Comparison of ENCODE assay signal across 11 cellular contexts in the genomic region with DNA sequence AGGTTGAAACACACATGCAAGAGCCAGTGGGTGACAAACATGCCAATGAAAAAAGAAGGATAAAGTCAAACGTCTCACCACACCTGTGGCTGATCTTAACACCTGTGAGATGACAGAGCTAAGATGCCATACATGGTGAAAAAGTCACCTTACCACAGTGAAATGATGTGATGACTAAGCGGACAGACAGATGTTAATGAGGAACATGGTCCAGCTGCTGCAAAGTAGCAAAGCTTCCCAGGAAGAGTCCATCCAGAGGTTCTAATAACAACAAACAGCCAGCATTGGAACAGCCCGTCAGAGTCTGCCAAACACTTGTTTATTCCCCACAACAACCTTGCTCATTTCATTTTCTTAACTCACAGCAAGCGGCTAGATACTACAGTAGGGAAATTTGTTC. TPM values are rescaled to one million over a fixed set of nuclear protein-coding genes. Genes with fewer than 3 reads are reported as not detected.
DNase-seq lines count a peak whose midpoint lies in the region; ATAC-seq and TF ChIP-seq lines count a peak whose summit lies in the region.
"Had no signal": no experiment of that assay in that cellular context is flagged by ENCODE, and none has a peak within 500 bp of the region (broad histone marks: within the 10 kb centered on the region; RNA-seq: fewer than 3 reads in every experiment).

No MANE protein-coding gene starts in this region.

- no peaks in the 10 kb centered on the region for H3K27me3 Mint-ChIP-seq in activated naive CD4-positive, alpha-beta T cell treated with anti-CD3 and anti-CD28 coated beads, Interleukin-2, amount 10 ng/mL, durations not matched to agents 7 days and 5 days

- H3K27ac ChIP-seq in VCaP: peak overlapping the region; percentile 91

- peaks cover 30% of the 10 kb centered on the region for H3K36me3 Mint-ChIP-seq in activated naive CD4-positive, alpha-beta T cell treated with anti-CD3 and anti-CD28 coated beads, Interleukin-2, amount 10 ng/mL, durations not matched to agents 7 days and 5 days
- H3K36me3 Mint-ChIP-seq in stimulated activated effector memory CD8-positive, alpha-beta T cell treated with anti-CD3 and anti-CD28 coated beads, Interleukin-12 subunit alpha, Interleukin-12 subunit beta, amount 100 ng/mL, for 72 hours: peaks cover 64% of the 10 kb centered on the region

- no peak for TF ChIP-seq CTCF in VCaP (conservative IDR thresholded peaks at IDR 0.05)

- H3K4me1 Mint-ChIP-seq in activated naive CD4-positive, alpha-beta T cell treated with anti-CD3 and anti-CD28 coated beads, Interleukin-2, amount 10 ng/mL, durations not matched to agents 7 days and 5 days: peaks cover 43% of the 10 kb centered on the region
- peaks cover 35% of the 10 kb centered on the region for H3K4me1 Mint-ChIP-seq in stimulated activated effector memory CD8-positive, alpha-beta T cell treated with anti-CD3 and anti-CD28 coated beads, Interleukin-12 subunit alpha, Interleukin-12 subunit beta, amount 100 ng/mL, for 72 hours

- no peaks in the 10 kb centered on the region for H3K9me3 Mint-ChIP-seq in activated naive CD4-positive, alpha-beta T cell treated with anti-CD3 and anti-CD28 coated beads, Interleukin-2, amount 10 ng/mL, durations not matched to agents 7 days and 5 days
- H3K9me3 Mint-ChIP-seq in stimulated activated effector memory CD8-positive, alpha-beta T cell treated with anti-CD3 and anti-CD28 coated beads, Interleukin-12 subunit alpha, Interleukin-12 subunit beta, amount 100 ng/mL, for 72 hours: no peaks in the 10 kb centered on the region

- CTCF ChIA-PET in activated naive CD4-positive, alpha-beta T cell treated with anti-CD3 and anti-CD28 coated beads, Interleukin-2, amount 10 ng/mL, durations not matched to agents 7 days and 5 days (lab: Charles Lee): interaction anchor here (1.0 to 1.5 kb wide), 2 partner anchors 28 to 630 kb away, joined by 3 read pairs; partner anchors contain the start of genes HIGD2A and NOP16

- H3K4me3 Mint-ChIP-seq in activated naive CD4-positive, alpha-beta T cell treated with anti-CD3 and anti-CD28 coated beads, Interleukin-2, amount 10 ng/mL, durations not matched to agents 7 days and 5 days: peak overlapping the region; percentile 69
- peak overlapping the region; percentile 90 for H3K4me3 Mint-ChIP-seq in stimulated activated effector memory CD8-positive, alpha-beta T cell treated with anti-CD3 and anti-CD28 coated beads, Interleukin-12 subunit alpha, Interleukin-12 subunit beta, amount 100 ng/mL, for 72 hours

- H3K27ac Mint-ChIP-seq in activated naive CD4-positive, alpha-beta T cell treated with anti-CD3 and anti-CD28 coated beads, Interleukin-2, amount 10 ng/mL, durations not matched to agents 7 days and 5 days: peak overlapping the region; percentile 54
- no peak overlapping the region for H3K27ac Mint-ChIP-seq in stimulated activated effector memory CD8-positive, alpha-beta T cell treated with anti-CD3 and anti-CD28 coated beads, Interleukin-12 subunit alpha, Interleukin-12 subunit beta, amount 100 ng/mL, for 72 hours

- no peak for ATAC-seq in stimulated activated effector memory CD8-positive, alpha-beta T cell treated with anti-CD3 and anti-CD28 coated beads, Interleukin-12 subunit alpha, Interleukin-12 subunit beta, amount 100 ng/mL, for 72 hours

- DNase-seq in activated naive CD4-positive, alpha-beta T cell treated with anti-CD3 and anti-CD28 coated beads, Interleukin-2, amount 10 ng/mL, durations not matched to agents 7 days and 5 days: no peak
- no peak for DNase-seq in activated naive CD4-positive, alpha-beta T cell treated with Interleukin-2 at 50 U/mL for 16 hours
- peak; percentile 15 for DNase-seq in fibroblast of gingiva (ENCODE audit: low read depth)
- DNase-seq in stimulated activated effector memory CD8-positive, alpha-beta T cell treated with anti-CD3 and anti-CD28 coated beads, Interleukin-12 subunit alpha, Interleukin-12 subunit beta, amount 100 ng/mL, for 72 hours (ENCODE audit: low spot score in 2 of 2): no peak
- no peak for DNase-seq in ureter (ENCODE audit: low spot score)
- no peak for DNase-seq in DMS153 (lab: John Stamatoyannopoulos, UW)
- DNase-seq in NCI-H748 (lab: John Stamatoyannopoulos, UW; ENCODE audit: unreplicated experiment): no peak
- DNase-seq: activated effector memory CD4-positive, alpha-beta T cell treated with Interleukin-2 at 50 U/mL for 16 hours; NCI-H2171 treated with DMSO at 0.1 percent for 48 hours; SW 1271 had no signal

RNA-seq across cellular contexts. Expression of gene KIAA1191, which starts 1.9 kb away (rescaled TPM):
- 115 TPM for total RNA-seq in ureter

RNA-seq across cellular contexts. Expression of gene ARL10, which starts 5.6 kb away (rescaled TPM):
- total RNA-seq in ureter: 9.3 TPM

RNA-seq across cellular contexts. Expression of gene NOP16, which starts 28.7 kb away (rescaled TPM):
- 26.6 TPM for total RNA-seq in ureter

RNA-seq across cellular contexts. Expression of gene HIGD2A, which starts 28.9 kb away (rescaled TPM):
- 145 TPM for total RNA-seq in ureter

RNA-seq across cellular contexts. Expression of gene CLTB, which starts 56.7 kb away (rescaled TPM):
- total RNA-seq in ureter: 66.1 TPM
